Comparison of ENCODE assay signal across 8 cellular contexts in the genomic region with DNA sequence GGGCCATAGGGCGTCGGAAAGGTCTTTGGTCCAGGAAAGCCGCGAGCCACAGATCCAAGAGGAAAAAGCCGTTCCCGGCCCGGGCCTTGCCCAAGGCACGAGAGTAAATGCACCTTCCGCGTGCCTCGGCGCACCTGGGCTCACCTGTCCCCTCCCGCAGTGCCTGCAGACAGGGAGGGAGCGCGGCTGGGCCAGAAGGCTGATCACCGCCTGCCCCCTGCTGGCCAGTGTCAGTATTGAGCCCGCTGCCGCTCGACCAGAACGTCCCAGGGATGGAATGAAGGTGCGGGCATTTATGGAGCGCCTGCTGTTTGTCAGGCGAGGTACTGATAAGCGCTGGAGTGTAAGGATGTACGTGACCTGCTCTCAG. TPM values are rescaled to one million over a fixed set of nuclear protein-coding genes. Genes with fewer than 3 reads are reported as not detected.
DNase-seq lines count a peak whose midpoint lies in the region; ATAC-seq and TF ChIP-seq lines count a peak whose summit lies in the region.

No MANE protein-coding gene starts in this region.

- H3K27ac Mint-ChIP-seq in neural progenitor cell = no peak overlapping the region

- H3F3A ChIP-seq in neural progenitor cell (ENCODE audit: low read depth) = no peaks in the 10 kb centered on the region

- H3K4me1 ChIP-seq in SJSA1 (replicated peaks) (peaks cover 4% of the 10 kb centered on the region), gastroesophageal sphincter (peaks cover 0 to 41% (median 16%) of the 10 kb centered on the region in 3 donors), neural progenitor cell (peaks cover 6% of the 10 kb centered on the region), stomach smooth muscle (ENCODE audit: control insufficient read depth, insufficient read depth, low read length) (peaks cover 22% of the 10 kb centered on the region)

- no peaks in the 10 kb centered on the region for H3K79me2 ChIP-seq in neural progenitor cell (ENCODE audit: low read depth)

- H3K36me3 Mint-ChIP-seq in neural progenitor cell = no peaks in the 10 kb centered on the region

- no peaks in the 10 kb centered on the region for H4K20me1 ChIP-seq in neural progenitor cell (ENCODE audit: low read depth)

- peaks cover 4% of the 10 kb centered on the region for H3K4me1 Mint-ChIP-seq in neural progenitor cell

- H3K4me3 Mint-ChIP-seq in neural progenitor cell = peak overlapping the region; percentile 86

- H3K9ac ChIP-seq in neural progenitor cell (no peak overlapping the region), stomach smooth muscle (ENCODE audit: low read length in 2 of 2) (no peak overlapping the region)

- H3K27me3 ChIP-seq in MG63 (no peaks in the 10 kb centered on the region), SJSA1 (replicated peaks) (no peaks in the 10 kb centered on the region), gastroesophageal sphincter (no peaks in the 10 kb centered on the region), neural progenitor cell (peaks cover 12% of the 10 kb centered on the region), stomach smooth muscle (ENCODE audit: control insufficient read depth in 1 of 2, insufficient read depth in 2 of 2, low read length in 2 of 2) (no peaks in the 10 kb centered on the region)

- H3K27ac ChIP-seq in C4-2B (peak overlapping the region; percentile 77), SJSA1 (no peak overlapping the region), gastroesophageal sphincter (peak overlapping the region in 3 of 4 donors; percentile 79 to 83 (median 82)), neural progenitor cell (no peak overlapping the region), stomach smooth muscle (ENCODE audit: low read length) (peak overlapping the region; percentile 49)

- no peaks in the 10 kb centered on the region for H3K9me3 Mint-ChIP-seq in neural progenitor cell

- TF ChIP-seq EP300 in gastroesophageal sphincter (IDR thresholded peaks at IDR 0.05) = no peak

- H3K36me3 ChIP-seq in MG63 (no peaks in the 10 kb centered on the region), SJSA1 (no peaks in the 10 kb centered on the region), gastroesophageal sphincter (no peaks in the 10 kb centered on the region), neural progenitor cell (no peaks in the 10 kb centered on the region), stomach smooth muscle (ENCODE audit: control insufficient read depth in 2 of 2, insufficient read depth in 2 of 2, low read length in 2 of 2) (no peaks in the 10 kb centered on the region)

- no peak for TF ChIP-seq POLR2A in gastroesophageal sphincter (IDR thresholded peaks at IDR 0.05)

- H2AFZ ChIP-seq in neural progenitor cell (replicated peaks) = peak overlapping the region; percentile 48

- H3K4me2 ChIP-seq in neural progenitor cell = peak overlapping the region; percentile 74

- DNase-seq in MG63 (peak; percentile 70), SJSA1 (ENCODE audit: low read depth in 1 of 2, low spot score in 2 of 2) (peak; percentile 66), neural progenitor cell (ENCODE audit: low spot score) (peak; percentile 85)
- DNase-seq in activated naive CD4-positive, alpha-beta T cell (lab: John Stamatoyannopoulos, UW) = peak; percentile 68 to 86 (median 78)

- H3K27me3 Mint-ChIP-seq in neural progenitor cell (ENCODE audit: insufficient read depth, low read depth) = peaks cover 8% of the 10 kb centered on the region

- H3K4me3 ChIP-seq in MG63 (peak overlapping the region; percentile 59), SJSA1 (no peak overlapping the region), gastroesophageal sphincter (peak overlapping the region in 1 of 2 donors; percentile 49), neural progenitor cell (peak overlapping the region; percentile 41), stomach smooth muscle (ENCODE audit: low read length in 2 of 2) (peak overlapping the region; percentile 41 to 72)

- peak; percentile 83 for ATAC-seq in GM21381 (IDR thresholded peaks at IDR 0.05; ENCODE audit: unreplicated experiment)
- peak; percentile 77 for ATAC-seq in gastroesophageal sphincter

- 0% methylated on average over 1 to 8 of the region's 25 CpGs for WGBS in gastroesophageal sphincter (ENCODE audit: low coverage in 1 of 2), 2 donors

- peak; percentile 98 for TF ChIP-seq CTCF in C4-2B (conservative IDR thresholded peaks at IDR 0.05)
- peak in 3 of 4 experiments; percentile 99 to 100 (median 100) for TF ChIP-seq CTCF in gastroesophageal sphincter (IDR thresholded peaks at IDR 0.05)
- peak; percentile 100 for TF ChIP-seq CTCF in neural progenitor cell (IDR thresholded peaks at IDR 0.05)

- H3K9me3 ChIP-seq in MG63 (no peaks in the 10 kb centered on the region), SJSA1 (replicated peaks) (no peaks in the 10 kb centered on the region), gastroesophageal sphincter (no peaks in the 10 kb centered on the region), neural progenitor cell (ENCODE audit: low read depth) (no peaks in the 10 kb centered on the region), stomach smooth muscle (ENCODE audit: control insufficient read depth in 2 of 2, low read length in 2 of 2) (no peaks in the 10 kb centered on the region)

RNA-seq across cellular contexts. Expression of a gene that starts 0.7 kb away (rescaled TPM):
- 3.6 and 8.6 TPM in 2 replicates for total RNA-seq in MG63 (2014; rRNA removed; shearing (Covaris generic); ENCODE audit: low replicate concordance)
- total RNA-seq in SJSA1 (2014; rRNA removed; shearing (Covaris generic)) = not detected in 2 replicates
- total RNA-seq in gastroesophageal sphincter (10 to 100 TPM in 2 of 4 donors, 1 to 10 TPM in 2; 5.5 to 16.6 (median 9.1) TPM), neural progenitor cell (ENCODE audit: low replicate concordance) (2.8 and 8.9 TPM in 2 replicates)

RNA-seq across cellular contexts. Expression of a gene that starts 22.4 kb away (rescaled TPM):
- total RNA-seq in MG63 (2014; rRNA removed; shearing (Covaris generic); ENCODE audit: low replicate concordance) = 4.9 and 5.3 TPM in 2 replicates
- 9.6 and 19.3 TPM in 2 replicates for total RNA-seq in SJSA1 (2014; rRNA removed; shearing (Covaris generic))
- total RNA-seq in gastroesophageal sphincter (100 to 1,000 TPM; 121 to 183 (median 155) TPM), neural progenitor cell (ENCODE audit: low replicate concordance) (5.2 and 6.8 TPM in 2 replicates)

RNA-seq across cellular contexts. Expression of a gene that starts 26.7 kb away (rescaled TPM):
- total RNA-seq in MG63 (2014; rRNA removed; shearing (Covaris generic); ENCODE audit: low replicate concordance) = 0.76 TPM in 1 of 2 replicates, not detected in the other
- total RNA-seq in SJSA1 (2014; rRNA removed; shearing (Covaris generic)) = not detected in 2 replicates
- 1 to 10 TPM; 1.1 to 3.6 (median 2.9) TPM for total RNA-seq in gastroesophageal sphincter
- 3.5 and 9.0 TPM in 2 replicates for total RNA-seq in neural progenitor cell (ENCODE audit: low replicate concordance)

Comparison
In these comparisons a context has a peak if more than half of its experiments do, and no peak if none do; other contexts are left out.
1. H3K27ac ChIP-seq: peak in C4-2B (single experiment), gastroesophageal sphincter (3 of 4) and stomach smooth muscle (single experiment); none in SJSA1 (single experiment) and neural progenitor cell (single experiment).
2. Peak in every context shown above with its lines, with median percentiles within 50 percentile points of each other: CTCF ChIP-seq and DNase-seq.